28 cellular contexts compared by ENCODE assay signal in genomic region chr19:17993076-17993813, GRCh38. TPM values are rescaled to one million over a fixed set of nuclear protein-coding genes. Genes with fewer than 3 reads are reported as not detected.
"Had no signal": no experiment of that assay in that cellular context is flagged by ENCODE, and none has a peak within 500 bp of the region (broad histone marks: within the 10 kb centered on the region; RNA-seq: fewer than 3 reads in every experiment).

No MANE protein-coding gene starts in this region.

- H3K36me3 Mint-ChIP-seq: activated CD8-positive, alpha-beta memory T cell treated with anti-CD3 and anti-CD28 coated beads, Interleukin-2, amount 10 ng/mL, durations not matched to agents 7 days and 5 days; activated naive CD4-positive, alpha-beta T cell treated with anti-CD3 and anti-CD28 coated beads, Interleukin-2, amount 50 U/mL, for 24 hours had no signal

- H3K4me1 Mint-ChIP-seq: activated naive CD4-positive, alpha-beta T cell treated with anti-CD3 and anti-CD28 coated beads, Interleukin-2, amount 50 U/mL, for 24 hours had no signal

- H3K27ac Mint-ChIP-seq: activated B cell treated with CpG ODN at 0.5 μM for 24 hours; activated CD4-positive, alpha-beta T cell treated with anti-CD3 and anti-CD28 coated beads, Interleukin-2, amount 10 ng/mL, durations not matched to agents 24 days and 14 days; activated CD8-positive, alpha-beta memory T cell treated with anti-CD3 and anti-CD28 coated beads, Interleukin-2, amount 10 ng/mL, durations not matched to agents 7 days and 5 days; activated naive CD4-positive, alpha-beta T cell treated with anti-CD3 and anti-CD28 coated beads, Interleukin-2, amount 50 U/mL, for 24 hours; activated T-cell treated with anti-CD3 and anti-CD28 coated beads, Interleukin-2, amount 50 U/mL, for 24 hours; activated T-helper 1 cell treated with anti-CD3 and anti-CD28 coated beads, Interleukin-12 subunit alpha, Interleukin-12 subunit beta, Interleukin-2, Interleukin-4 antibody, amounts not matched to agents 30 ng/mL and 10 ng/mL and 1 ng/mL, durations not matched to agents 14 hours and 24 hours and 36 hours; T-helper 2 cell treated with Interferon-gamma antibody and Interleukin-4, amounts not matched to agents 5 μg/mL and 100 μg/mL, for 36 hours had no signal

- H3K9me3 ChIP-seq: SJSA1 had no signal

- ATAC-seq: activated CD8-positive, alpha-beta memory T cell treated with anti-CD3 and anti-CD28 coated beads, Interleukin-2, amount 10 ng/mL, durations not matched to agents 7 days and 5 days; PC-3; SK-N-SH treated with all-trans-retinoic acid at 6 μM for 48 hours had no signal

- H3K36me3 ChIP-seq: SJSA1 had no signal

- H3K9me3 Mint-ChIP-seq: activated B cell treated with CpG ODN at 0.5 μM for 24 hours; activated CD4-positive, alpha-beta T cell treated with anti-CD3 and anti-CD28 coated beads, Interleukin-2, amount 10 ng/mL, durations not matched to agents 24 days and 14 days; activated naive CD4-positive, alpha-beta T cell treated with anti-CD3 and anti-CD28 coated beads, Interleukin-2, amount 50 U/mL, for 24 hours; activated T-cell treated with anti-CD3 and anti-CD28 coated beads, Interleukin-2, amount 50 U/mL, for 24 hours; activated T-helper 1 cell treated with anti-CD3 and anti-CD28 coated beads, Interleukin-12 subunit alpha, Interleukin-12 subunit beta, Interleukin-2, Interleukin-4 antibody, amounts not matched to agents 30 ng/mL and 10 ng/mL and 1 ng/mL, durations not matched to agents 14 hours and 24 hours and 36 hours; T-helper 2 cell treated with Interferon-gamma antibody and Interleukin-4, amounts not matched to agents 5 μg/mL and 100 μg/mL, for 36 hours had no signal

- H3K4me3 ChIP-seq: SJSA1 had no signal

- H3K27ac ChIP-seq: SJSA1 had no signal

- H3K4me3 Mint-ChIP-seq: activated B cell treated with CpG ODN at 0.5 μM for 24 hours; activated CD4-positive, alpha-beta T cell treated with anti-CD3 and anti-CD28 coated beads, Interleukin-2, amount 10 ng/mL, durations not matched to agents 24 days and 14 days; activated CD8-positive, alpha-beta memory T cell treated with anti-CD3 and anti-CD28 coated beads, Interleukin-2, amount 10 ng/mL, durations not matched to agents 7 days and 5 days; activated naive CD4-positive, alpha-beta T cell treated with anti-CD3 and anti-CD28 coated beads, Interleukin-2, amount 50 U/mL, for 24 hours; activated T-cell treated with anti-CD3 and anti-CD28 coated beads, Interleukin-2, amount 50 U/mL, for 24 hours; activated T-helper 1 cell treated with anti-CD3 and anti-CD28 coated beads, Interleukin-12 subunit alpha, Interleukin-12 subunit beta, Interleukin-2, Interleukin-4 antibody, amounts not matched to agents 30 ng/mL and 10 ng/mL and 1 ng/mL, durations not matched to agents 14 hours and 24 hours and 36 hours; T-helper 2 cell treated with Interferon-gamma antibody and Interleukin-4, amounts not matched to agents 5 μg/mL and 100 μg/mL, for 36 hours had no signal

- DNase-seq: activated B cell treated with CpG ODN at 0.5 μM for 24 hours; activated CD4-positive, alpha-beta T cell treated with anti-CD3 and anti-CD28 coated beads for 1 hour; activated CD4-positive, alpha-beta T cell treated with anti-CD3 and anti-CD28 coated beads, Interleukin-2, amount 50 U/mL, for 48 hours; activated CD8-positive, alpha-beta memory T cell treated with anti-CD3 and anti-CD28 coated beads, Interleukin-2, amount 10 ng/mL, durations not matched to agents 7 days and 5 days; activated effector memory CD4-positive, alpha-beta T cell treated with Interleukin-2 at 50 U/mL for 16 hours; activated naive CD4-positive, alpha-beta T cell; activated T-cell treated with anti-CD3 and anti-CD28 coated beads, Interleukin-2, amount 50 U/mL, for 24 hours; aorta; central memory CD4-positive, alpha-beta T cell; Karpas-422; MM.1S; NCI-H1105; NCI-H1436; NCI-H1694 treated with DMSO at 0.1 percent for 48 hours; NCI-H2029 treated with DMSO at 0.1 percent for 48 hours; NCI-H345; NCI-H510A; NCI-H526 treated with DMSO at 0.1 percent for 48 hours; PC-3; SHP77; SW 1271 had no signal

- H3K27me3 Mint-ChIP-seq: activated B cell treated with CpG ODN at 0.5 μM for 24 hours; activated naive CD4-positive, alpha-beta T cell treated with anti-CD3 and anti-CD28 coated beads, Interleukin-2, amount 50 U/mL, for 24 hours; activated T-cell treated with anti-CD3 and anti-CD28 coated beads, Interleukin-2, amount 50 U/mL, for 24 hours had no signal

RNA-seq across cellular contexts. Expression of gene KCNN1, which starts 26.3 kb away (rescaled TPM):
- total RNA-seq: activated B cell treated with CpG ODN at 0.5 μM for 24 hours; activated CD4-positive, alpha-beta T cell treated with anti-CD3 and anti-CD28 coated beads, Interleukin-2, amount 10 ng/mL, durations not matched to agents 24 days and 14 days; activated T-helper 1 cell treated with anti-CD3 and anti-CD28 coated beads, Interleukin-12 subunit alpha, Interleukin-12 subunit beta, Interleukin-2, Interleukin-4 antibody, amounts not matched to agents 30 ng/mL and 10 ng/mL and 1 ng/mL, durations not matched to agents 14 hours and 24 hours and 36 hours; bronchial epithelial cell; PC-3; SJSA1 had no signal
